1 cellular context compared by ENCODE assay signal in the genomic region with DNA sequence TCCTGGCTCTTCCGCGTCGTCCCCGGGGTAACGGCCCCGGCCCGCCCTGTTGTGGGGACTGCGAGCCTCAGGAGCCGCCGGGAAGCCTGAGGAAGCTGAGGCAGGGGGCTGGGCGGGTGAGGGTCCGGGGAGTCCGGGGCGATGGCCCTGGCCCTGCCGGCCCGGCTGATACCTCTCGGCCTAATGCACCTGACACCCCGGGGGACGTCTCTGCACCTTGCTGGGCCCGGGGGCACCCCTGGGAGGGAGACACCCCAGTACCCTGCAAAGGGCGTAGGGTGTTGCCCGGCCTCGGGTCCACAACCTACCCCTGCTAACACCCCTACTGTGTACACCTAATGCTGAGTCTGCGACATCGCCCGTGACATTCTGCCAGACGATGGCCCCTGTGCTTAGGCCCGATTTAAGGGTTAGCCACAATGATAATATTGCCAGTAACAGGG.
TF ChIP-seq lines count a peak whose summit lies in the region.

No MANE protein-coding gene starts in this region.

TF ChIP-seq in SK-N-SH treated with all-trans-retinoic acid at 6 μM for 48 hours, 23 proteins besides CTCF, POLR2A, EP300 and RAD21 (continued from another document):
- TF ChIP-seq, protein P1, sequence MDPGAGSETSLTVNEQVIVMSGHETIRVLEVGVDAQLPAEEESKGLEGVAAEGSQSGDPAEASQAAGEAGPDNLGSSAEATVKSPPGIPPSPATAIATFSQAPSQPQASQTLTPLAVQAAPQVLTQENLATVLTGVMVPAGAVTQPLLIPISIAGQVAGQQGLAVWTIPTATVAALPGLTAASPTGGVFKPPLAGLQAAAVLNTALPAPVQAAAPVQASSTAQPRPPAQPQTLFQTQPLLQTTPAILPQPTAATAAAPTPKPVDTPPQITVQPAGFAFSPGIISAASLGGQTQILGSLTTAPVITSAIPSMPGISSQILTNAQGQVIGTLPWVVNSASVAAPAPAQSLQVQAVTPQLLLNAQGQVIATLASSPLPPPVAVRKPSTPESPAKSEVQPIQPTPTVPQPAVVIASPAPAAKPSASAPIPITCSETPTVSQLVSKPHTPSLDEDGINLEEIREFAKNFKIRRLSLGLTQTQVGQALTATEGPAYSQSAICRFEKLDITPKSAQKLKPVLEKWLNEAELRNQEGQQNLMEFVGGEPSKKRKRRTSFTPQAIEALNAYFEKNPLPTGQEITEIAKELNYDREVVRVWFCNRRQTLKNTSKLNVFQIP (CRISPR knock-in tag; IDR thresholded peaks at IDR 0.05; ENCODE audit: borderline replicate concordance, low read depth) = no peak
- TF ChIP-seq ZNF70 (CRISPR knock-in tag; IDR thresholded peaks at IDR 0.05) = no peak
- no peak for TF ChIP-seq SNAI2 (CRISPR knock-in tag; IDR thresholded peaks at IDR 0.05)
- no peak for TF ChIP-seq TOX (CRISPR knock-in tag; IDR thresholded peaks at IDR 0.05; ENCODE audit: borderline replicate concordance)
- TF ChIP-seq, protein P2, sequence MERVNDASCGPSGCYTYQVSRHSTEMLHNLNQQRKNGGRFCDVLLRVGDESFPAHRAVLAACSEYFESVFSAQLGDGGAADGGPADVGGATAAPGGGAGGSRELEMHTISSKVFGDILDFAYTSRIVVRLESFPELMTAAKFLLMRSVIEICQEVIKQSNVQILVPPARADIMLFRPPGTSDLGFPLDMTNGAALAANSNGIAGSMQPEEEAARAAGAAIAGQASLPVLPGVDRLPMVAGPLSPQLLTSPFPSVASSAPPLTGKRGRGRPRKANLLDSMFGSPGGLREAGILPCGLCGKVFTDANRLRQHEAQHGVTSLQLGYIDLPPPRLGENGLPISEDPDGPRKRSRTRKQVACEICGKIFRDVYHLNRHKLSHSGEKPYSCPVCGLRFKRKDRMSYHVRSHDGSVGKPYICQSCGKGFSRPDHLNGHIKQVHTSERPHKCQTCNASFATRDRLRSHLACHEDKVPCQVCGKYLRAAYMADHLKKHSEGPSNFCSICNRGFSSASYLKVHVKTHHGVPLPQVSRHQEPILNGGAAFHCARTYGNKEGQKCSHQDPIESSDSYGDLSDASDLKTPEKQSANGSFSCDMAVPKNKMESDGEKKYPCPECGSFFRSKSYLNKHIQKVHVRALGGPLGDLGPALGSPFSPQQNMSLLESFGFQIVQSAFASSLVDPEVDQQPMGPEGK (CRISPR knock-in tag; IDR thresholded peaks at IDR 0.05; ENCODE audit: borderline replicate concordance) = no peak
- TF ChIP-seq PPARA (CRISPR knock-in tag; IDR thresholded peaks at IDR 0.05; ENCODE audit: borderline replicate concordance) = no peak
- no peak for TF ChIP-seq ZFP3 (CRISPR knock-in tag; IDR thresholded peaks at IDR 0.05)
- no peak for TF ChIP-seq ZFP30 (CRISPR knock-in tag; IDR thresholded peaks at IDR 0.05)
- TF ChIP-seq TCF4 (CRISPR knock-in tag; IDR thresholded peaks at IDR 0.05; ENCODE audit: borderline replicate concordance) = no peak
- no peak for TF ChIP-seq ESRRG (CRISPR knock-in tag; IDR thresholded peaks at IDR 0.05)
- TF ChIP-seq, protein P3, sequence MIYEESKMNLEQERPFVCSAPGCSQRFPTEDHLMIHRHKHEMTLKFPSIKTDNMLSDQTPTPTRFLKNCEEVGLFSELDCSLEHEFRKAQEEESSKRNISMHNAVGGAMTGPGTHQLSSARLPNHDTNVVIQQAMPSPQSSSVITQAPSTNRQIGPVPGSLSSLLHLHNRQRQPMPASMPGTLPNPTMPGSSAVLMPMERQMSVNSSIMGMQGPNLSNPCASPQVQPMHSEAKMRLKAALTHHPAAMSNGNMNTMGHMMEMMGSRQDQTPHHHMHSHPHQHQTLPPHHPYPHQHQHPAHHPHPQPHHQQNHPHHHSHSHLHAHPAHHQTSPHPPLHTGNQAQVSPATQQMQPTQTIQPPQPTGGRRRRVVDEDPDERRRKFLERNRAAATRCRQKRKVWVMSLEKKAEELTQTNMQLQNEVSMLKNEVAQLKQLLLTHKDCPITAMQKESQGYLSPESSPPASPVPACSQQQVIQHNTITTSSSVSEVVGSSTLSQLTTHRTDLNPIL (CRISPR knock-in tag; IDR thresholded peaks at IDR 0.05; ENCODE audit: low read depth) = no peak
TF ChIP-seq in SK-N-SH treated with all-trans-retinoic acid at 6 μM for 48 hours: peak in this region for 0.
